Comparison of ENCODE assay signal across 8 cellular contexts in genomic region chr10:31760674-31761081, GRCh38.
A peak's percentile ranks its signal among the peaks of the same experiment; 100 is the strongest.
DNase-seq lines count a peak whose midpoint lies in the region; ATAC-seq and TF ChIP-seq lines count a peak whose summit lies in the region.

No MANE protein-coding gene starts in this region.

- no peak for TF ChIP-seq RAD21 in SK-N-SH (IDR thresholded peaks at IDR 0.05; ENCODE audit: low read length)

- DNase-seq in H9 (no peak), SK-N-SH (no peak), fibroblast of villous mesenchyme (ENCODE audit: low read depth) (no peak), sciatic nerve (ENCODE audit: low spot score) (no peak), cortex of kidney (lab: John Stamatoyannopoulos, UW) (no peak)

- H3K36me3 Mint-ChIP-seq in H9 (ENCODE audit: insufficient read depth in 1 of 3, low read depth in 3 of 3), result peaks cover 9 to 23% (median 19%) of the 10 kb centered on the region in 3 experiments

- H3K4me1 ChIP-seq in H9 (ENCODE audit: insufficient read depth, low read length) (peaks cover 13% of the 10 kb centered on the region; the same call in 1 of the 2 replicates), SK-N-SH (ENCODE audit: control insufficient read depth in 1 of 2, insufficient read depth in 2 of 2, low read depth in 1 of 2, low read length in 1 of 2) (peaks cover 4 to 18% of the 10 kb centered on the region in 2 experiments; a peak in 2 of 4 replicates)

- H3K4me1 Mint-ChIP-seq in H9, result peaks cover 51 to 60% of the 10 kb centered on the region in 2 experiments

- TF ChIP-seq CTCF in H9 (conservative IDR thresholded peaks at IDR 0.05), result no peak
- no peak for TF ChIP-seq CTCF in SK-N-SH (IDR thresholded peaks at IDR 0.05)
- TF ChIP-seq CTCF in fibroblast of villous mesenchyme (IDR thresholded peaks at IDR 0.05; ENCODE audit: insufficient read depth, low read depth, low read length), result no peak

- H3K79me1 ChIP-seq in H9 (ENCODE audit: insufficient read depth, low read depth, low read length, poor library complexity, severe bottlenecking), result no peaks in the 10 kb centered on the region

- no peak overlapping the region for H4K8ac ChIP-seq in H9 (replicated peaks; ENCODE audit: insufficient read length, low read depth, low read length)

- no peak overlapping the region for H3K56ac ChIP-seq in H9 (ENCODE audit: insufficient read length, low read depth, low read length)

- H2AFZ ChIP-seq in H9 (ENCODE audit: low read length) (no peak overlapping the region), SK-N-SH (ENCODE audit: low read depth) (peak overlapping the region; percentile 88)

- no peak overlapping the region for H3T11ph ChIP-seq in H9 (ENCODE audit: low read length)

- H2BK5ac ChIP-seq in H9 (ENCODE audit: insufficient read length, low read length), result no peak overlapping the region

- H2BK20ac ChIP-seq in H9 (ENCODE audit: low read depth, low read length, poor library complexity, severe bottlenecking), result no peak overlapping the region

- no peak overlapping the region for H3K4ac ChIP-seq in H9 (ENCODE audit: low read depth, low read length)

- H3K9me3 Mint-ChIP-seq in H9, result peaks cover 21 to 22% of the 10 kb centered on the region in 2 experiments

- CTCF ChIA-PET in SK-N-SH (lab: Yijun Ruan, JAX), result interaction anchor here (1.0 to 2.2 kb wide), 3 partner anchors 10 to 607 kb away, joined by 3 to 14 read pairs (median 6); no protein-coding TSS in a partner anchor

- peaks cover 4% of the 10 kb centered on the region for H3K23me2 ChIP-seq in H9 (ENCODE audit: insufficient read length, low read depth, low read length, poor library complexity, severe bottlenecking)

- no peak overlapping the region for H3K27ac ChIP-seq in H9 (ENCODE audit: insufficient read length, low read depth, low read length)
- H3K27ac ChIP-seq in SK-N-SH (ENCODE audit: low read depth in 2 of 2, low read length in 1 of 2), result peak overlapping the region; percentile 73 to 95

- WGBS in H9 (ENCODE audit: extremely low coverage, insufficient read length, low lambda C conversion rate), result no CpG with 5 or more reads among the region's 8 CpGs
- 47% methylated on average over 8 of the region's 8 CpGs for WGBS in SK-N-SH (ENCODE audit: low lambda C conversion rate)

- H3K4me3 ChIP-seq in SK-N-SH (ENCODE audit: low read depth in 2 of 2, low read length in 1 of 2) (peak overlapping the region; percentile 41 to 47), fibroblast of villous mesenchyme (ENCODE audit: low read depth, low read length) (peak overlapping the region; percentile 25)

- no peak overlapping the region for H3K23ac ChIP-seq in H9 (ENCODE audit: insufficient read length, low read depth, low read length)

- no peaks in the 10 kb centered on the region for H3K9me3 ChIP-seq in H9 (ENCODE audit: control insufficient read depth, low read depth, low read length)
- no peaks in the 10 kb centered on the region for H3K9me3 ChIP-seq in SK-N-SH

- peaks cover 3% of the 10 kb centered on the region; the same call in 1 of the 2 replicates for H3K27me3 Mint-ChIP-seq in H9 (ENCODE audit: low read depth)

- no peak overlapping the region for H4K91ac ChIP-seq in H9 (ENCODE audit: insufficient read length, low read depth, low read length)

- peaks cover 5% of the 10 kb centered on the region for H3F3A ChIP-seq in SK-N-SH (replicated peaks; ENCODE audit: insufficient read depth)

- H2BK120ac ChIP-seq in H9 (ENCODE audit: low read depth, low read length, poor library complexity, severe bottlenecking), result no peak overlapping the region

- H3K4me2 ChIP-seq in H9 (ENCODE audit: insufficient read depth, insufficient read length, low read length), result peak overlapping the region; percentile 45
- peak overlapping the region; percentile 65 for H3K4me2 ChIP-seq in SK-N-SH

- H3K9me2 ChIP-seq in SK-N-SH, result no peaks in the 10 kb centered on the region

- H4K20me1 ChIP-seq in H9 (ENCODE audit: control insufficient read depth, insufficient read depth, insufficient read length) (no peaks in the 10 kb centered on the region), SK-N-SH (ENCODE audit: insufficient read depth) (no peaks in the 10 kb centered on the region)

- H3K79me2 ChIP-seq in H9 (ENCODE audit: insufficient read depth, low read length) (no peaks in the 10 kb centered on the region), SK-N-SH (ENCODE audit: insufficient read depth) (no peaks in the 10 kb centered on the region)

- H3K14ac ChIP-seq in H9 (ENCODE audit: insufficient read depth, low read length), result no peak overlapping the region

- no peak overlapping the region for H2BK12ac ChIP-seq in H9 (ENCODE audit: insufficient read length, low read depth, low read length)

- peak; percentile 0 for ATAC-seq in sciatic nerve
- no peak for ATAC-seq in GM19351 (IDR thresholded peaks at IDR 0.05; ENCODE audit: unreplicated experiment)
- no peak for ATAC-seq in GM21381 (IDR thresholded peaks at IDR 0.05; ENCODE audit: unreplicated experiment)
- ATAC-seq in GM18520 (IDR thresholded peaks at IDR 0.05; ENCODE audit: unreplicated experiment), result no peak

- no peak overlapping the region for H2AK5ac ChIP-seq in H9 (ENCODE audit: insufficient read length, low read length)

- no peak overlapping the region for H3K9ac ChIP-seq in H9 (ENCODE audit: extremely low read depth, insufficient read length, low read length)
- peak overlapping the region; percentile 45 for H3K9ac ChIP-seq in SK-N-SH

- peak overlapping the region; percentile 80 to 90 (median 88); a peak in 6 of 7 replicates for H3K27ac Mint-ChIP-seq in H9

- H3K4me3 Mint-ChIP-seq in H9, result peak overlapping the region; percentile 57 to 76

- H3K18ac ChIP-seq in H9 (ENCODE audit: insufficient read length, low read depth, low read length), result no peak overlapping the region

- no peak for TF ChIP-seq EP300 in SK-N-SH (IDR thresholded peaks at IDR 0.05; ENCODE audit: borderline replicate concordance in 1 of 2, low read depth in 1 of 2, low read length in 1 of 2)

- intact Hi-C loops in sciatic nerve (cut with DNase I), result no loop called here

- H3K36me3 ChIP-seq in SK-N-SH (replicated peaks in 1 of 2; ENCODE audit: control insufficient read depth in 1 of 2, insufficient read depth in 2 of 2, low read length in 1 of 2), result no peaks in the 10 kb centered on the region

- H3K27me3 ChIP-seq in H9 (ENCODE audit: insufficient read depth, low read length), result no peaks in the 10 kb centered on the region
- H3K27me3 ChIP-seq in SK-N-SH (ENCODE audit: insufficient read depth), result no peaks in the 10 kb centered on the region

- POLR2A ChIA-PET in SK-N-SH (lab: Yijun Ruan, JAX), result interaction anchor here (1.3 to 1.5 kb wide), 2 partner anchors 157 to 729 kb away, joined by 3 read pairs; partner anchors contain the start of gene ZNF438

- no peak overlapping the region for H4K5ac ChIP-seq in H9 (ENCODE audit: insufficient read length, low read depth, low read length)

- no peak overlapping the region for H2BK15ac ChIP-seq in H9 (ENCODE audit: low read depth, low read length)

TF ChIP-seq in SK-N-SH, 30 proteins besides CTCF, POLR2A, EP300 and RAD21:
- TF ChIP-seq PBX3 (IDR thresholded peaks at IDR 0.05), result 0 out of 2 replicates have a peak, but pooled peaks have one; percentile 3
- no peak for TF ChIP-seq MEF2A (IDR thresholded peaks at IDR 0.05; ENCODE audit: borderline replicate concordance, low read depth)
